ENCODE assay signal across 12 cellular contexts in the genomic region with DNA sequence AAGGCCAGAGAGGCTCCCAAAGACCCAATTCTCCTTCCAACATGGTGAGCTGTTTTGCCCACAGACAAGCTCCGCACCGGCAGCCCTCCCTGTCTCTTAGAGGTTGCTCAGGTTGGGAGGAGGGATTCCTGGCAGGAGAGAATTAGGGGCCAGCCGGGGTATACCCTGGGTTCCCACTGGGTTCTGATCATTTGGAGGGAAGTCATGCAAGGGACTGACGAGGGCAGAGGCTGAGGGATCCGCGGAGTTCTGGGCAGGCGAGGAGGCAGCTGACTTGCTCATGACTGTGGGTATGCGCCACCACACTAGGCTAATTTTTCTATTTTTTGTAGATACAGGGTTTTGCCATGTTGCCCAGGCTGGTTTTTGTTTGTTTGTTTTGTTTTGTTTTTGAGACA. TPM values are rescaled to one million over a fixed set of nuclear protein-coding genes. Genes with fewer than 3 reads are reported as not detected.
DNase-seq lines count a peak whose midpoint lies in the region; ATAC-seq, FAIRE-seq and TF ChIP-seq lines count a peak whose summit lies in the region.
"Had no signal": no experiment of that assay in that cellular context is flagged by ENCODE, and none has a peak within 500 bp of the region (broad histone marks: within the 10 kb centered on the region; RNA-seq: fewer than 3 reads in every experiment).

No MANE protein-coding gene starts in this region.

- H3K4me3 ChIP-seq in RWPE2 (ENCODE audit: severe bottlenecking), result no peak overlapping the region
- H3K4me3 ChIP-seq in kidney (ENCODE audit: low read length in 2 of 2), result no peak overlapping the region
- peak overlapping the region; percentile 12 for H3K4me3 ChIP-seq in suprapubic skin
- H3K4me3 ChIP-seq: Peyer's patch had no signal

- DNase-seq in RWPE2 (ENCODE audit: low spot score), result no peak
- no peak for DNase-seq in kidney
- DNase-seq in suprapubic skin (ENCODE audit: low spot score in 2 of 2), result no peak
- DNase-seq in posterior vena cava (ENCODE audit: low spot score), result no peak
- DNase-seq in kidney tubule cell (ENCODE audit: low spot score), result no peak
- no peak for DNase-seq in NCI-H82 (lab: John Stamatoyannopoulos, UW)
- DNase-seq: activated CD4-positive, alpha-beta T cell treated with anti-CD3 and anti-CD28 coated beads for 36 hours; NCI-H187; NCI-H526 had no signal

- H3K27ac ChIP-seq in RWPE2 (ENCODE audit: poor library complexity, severe bottlenecking) (peak overlapping the region; percentile 39), cingulate gyrus (ENCODE audit: low read depth, low read length) (peak overlapping the region; percentile 54), kidney (ENCODE audit: low read depth in 2 of 2, low read length in 2 of 2) (peak overlapping the region; percentile 33 to 74), suprapubic skin (peak overlapping the region; percentile 83)

- no peak for FAIRE-seq in kidney (lab: Jason Lieb, UNC)

- no peak overlapping the region for H3K9ac ChIP-seq in kidney (ENCODE audit: low read length in 2 of 2)

- H3K4me1 ChIP-seq in RWPE2 (ENCODE audit: insufficient read depth, poor library complexity, severe bottlenecking) (no peaks in the 10 kb centered on the region), kidney (ENCODE audit: control insufficient read depth in 1 of 2, insufficient read depth in 1 of 2, low read depth in 1 of 2, low read length in 2 of 2) (peaks cover 6 to 25% of the 10 kb centered on the region in 2 donors), suprapubic skin (peaks cover 63% of the 10 kb centered on the region)

- TF ChIP-seq POLR2A in suprapubic skin (IDR thresholded peaks at IDR 0.05), result no peak

- H3K36me3 ChIP-seq in RWPE2 (ENCODE audit: low read depth) (peaks cover 12% of the 10 kb centered on the region; the same call in 1 of the 2 replicates), kidney (ENCODE audit: control insufficient read depth in 1 of 2, insufficient read depth in 2 of 2, low read length in 2 of 2) (no peaks in the 10 kb centered on the region), suprapubic skin (no peaks in the 10 kb centered on the region)
- H3K36me3 ChIP-seq: Peyer's patch had no signal

- ATAC-seq in RWPE2 (ENCODE audit: low read depth) (no peak), GM21447 (IDR thresholded peaks at IDR 0.05; ENCODE audit: unreplicated experiment) (no peak)
- ATAC-seq: activated CD4-positive, alpha-beta T cell treated with anti-CD3 and anti-CD28 coated beads for 36 hours had no signal

- TF ChIP-seq CTCF in RWPE2 (IDR thresholded peaks at IDR 0.05; ENCODE audit: poor library complexity, severe bottlenecking) (no peak), kidney (IDR thresholded peaks at IDR 0.05; ENCODE audit: borderline replicate concordance, extremely low read depth, insufficient read depth) (no peak), suprapubic skin (IDR thresholded peaks at IDR 0.05) (no peak)

- intact Hi-C loops in kidney (cut with DNase I) (no loop called here), posterior vena cava (cut with DNase I) (no loop called here)

- 54% methylated on average over 8 of the region's 8 CpGs for WGBS in suprapubic skin

- H3K9me3 ChIP-seq in RWPE2 (ENCODE audit: severe bottlenecking) (no peaks in the 10 kb centered on the region), kidney (ENCODE audit: control insufficient read depth in 1 of 2, low read length in 2 of 2) (no peaks in the 10 kb centered on the region), suprapubic skin (no peaks in the 10 kb centered on the region)
- H3K9me3 ChIP-seq: Peyer's patch had no signal

- no peak for TF ChIP-seq EP300 in suprapubic skin (IDR thresholded peaks at IDR 0.05)

- H3K27me3 ChIP-seq in RWPE2 (ENCODE audit: insufficient read depth, poor library complexity, severe bottlenecking), result no peaks in the 10 kb centered on the region
- no peaks in the 10 kb centered on the region for H3K27me3 ChIP-seq in suprapubic skin
- H3K27me3 ChIP-seq: Peyer's patch had no signal

RNA-seq across cellular contexts. Expression of gene ST3GAL4, which starts 4.6 kb away (rescaled TPM):
- total RNA-seq in kidney, result 27.4 TPM
- 72.8 TPM for polyA plus RNA-seq in kidney (ENCODE audit: insufficient read depth, low read depth, low replicate concordance)
- total RNA-seq in suprapubic skin, result 10 to 100 TPM; 23.6 to 30.9 (median 26.9) TPM
- 10 to 100 TPM; 36.8 to 44.6 TPM for total RNA-seq in posterior vena cava

RNA-seq across cellular contexts. Expression of gene DCPS, which starts 56.2 kb away (rescaled TPM):
- 24.2 TPM for total RNA-seq in kidney
- polyA plus RNA-seq in kidney (ENCODE audit: insufficient read depth, low read depth, low replicate concordance), result 23.9 TPM
- total RNA-seq in suprapubic skin, result 10 to 100 TPM; 15.4 to 19.1 (median 17.8) TPM
- 10 to 100 TPM; 11.3 to 14.3 TPM for total RNA-seq in posterior vena cava
